ENCODE assay signal across 21 cellular contexts in genomic region chr7:111919690-111920179, GRCh38.
A peak's percentile ranks its signal among the peaks of the same experiment; 100 is the strongest.
DNase-seq lines count a peak whose midpoint lies in the region; ATAC-seq, FAIRE-seq and TF ChIP-seq lines count a peak whose summit lies in the region.
"Had no signal": no experiment of that assay in that cellular context is flagged by ENCODE, and none has a peak within 500 bp of the region (broad histone marks: within the 10 kb centered on the region; RNA-seq: fewer than 3 reads in every experiment).

No MANE protein-coding gene starts in this region.

- no peak overlapping the region for H3K27ac ChIP-seq in HCT116 (ENCODE audit: low read depth, low read length)
- H3K27ac ChIP-seq: body of pancreas, KMS-11, RWPE1, uterus had no signal

- CTCF ChIA-PET in HCT116 (lab: Charles Lee), result no interaction called here
- CTCF ChIA-PET in activated CD8-positive, alpha-beta T cell treated with anti-CD3 and anti-CD28 coated beads, Interleukin-2, amount 10 ng/mL, durations not matched to agents 7 days and 5 days (lab: Charles Lee), result no interaction called here

- H3K79me2 ChIP-seq in HCT116 (ENCODE audit: insufficient read depth, low read length), result no peaks in the 10 kb centered on the region

- TF ChIP-seq POLR2A in HCT116 (IDR thresholded peaks at IDR 0.05; ENCODE audit: borderline replicate concordance, extremely low read depth, insufficient read depth, insufficient read length), result no peak

- no peak for FAIRE-seq in HTR-8/SVneo (lab: Jason Lieb, UNC)

- H3K4me3 ChIP-seq in HCT116 (replicated peaks in 1 of 2; ENCODE audit: low read depth in 1 of 2, low read length in 2 of 2) (no peak overlapping the region), fibroblast of mammary gland (ENCODE audit: control insufficient read depth, low read depth, low read length) (no peak overlapping the region)
- H3K4me3 ChIP-seq: body of pancreas, uterus had no signal

- H2AFZ ChIP-seq in HCT116 (ENCODE audit: low read depth, low read length, poor library complexity, severe bottlenecking), result no peak overlapping the region

- no peaks in the 10 kb centered on the region for H3K4me1 Mint-ChIP-seq in activated CD8-positive, alpha-beta T cell treated with anti-CD3 and anti-CD28 coated beads, Interleukin-2, amount 10 ng/mL, durations not matched to agents 7 days and 5 days (ENCODE audit: low read depth)
- H3K4me1 Mint-ChIP-seq: activated CD4-positive, alpha-beta T cell treated with anti-CD3 and anti-CD28 coated beads, Interleukin-2, amount 10 ng/mL, durations not matched to agents 7 days and 5 days; endodermal cell had no signal

- H3K9me2 ChIP-seq in HCT116 (ENCODE audit: insufficient read depth), result no peaks in the 10 kb centered on the region

- RAD21 ChIA-PET in HCT116 (lab: Charles Lee; ENCODE audit: low non-redundant PET in 1 of 2, low total read pairs in 2 of 2, uncharacterized antibody in 2 of 2, unreplicated experiment in 2 of 2), result no interaction called here

- POLR2A ChIA-PET in HCT116 (lab: Charles Lee), result no interaction called here
- POLR2A ChIA-PET in activated CD8-positive, alpha-beta T cell treated with anti-CD3 and anti-CD28 coated beads, Interleukin-2, amount 10 ng/mL, durations not matched to agents 7 days and 5 days (lab: Charles Lee), result no interaction called here

- no peak for TF ChIP-seq CTCF in HCT116 (IDR thresholded peaks at IDR 0.05 in 2 of 3, conservative IDR thresholded peaks at IDR 0.05 in 1 of 3; ENCODE audit: borderline replicate concordance in 1 of 3, insufficient read depth in 1 of 3, low read depth in 2 of 3, low read length in 2 of 3)
- TF ChIP-seq CTCF in fibroblast of mammary gland (conservative IDR thresholded peaks at IDR 0.05; ENCODE audit: control insufficient read depth, insufficient read depth, low read depth, low read length), result no peak

- intact Hi-C loops in HCT116 (cut with micrococcal nuclease) (loop anchor here (10.0 kb wide), 1 partner anchor 495 kb away; no protein-coding TSS in a partner anchor), posterior vena cava (cut with DNase I) (no loop called here)

- H3K27me3 Mint-ChIP-seq in activated CD8-positive, alpha-beta T cell treated with anti-CD3 and anti-CD28 coated beads, Interleukin-2, amount 10 ng/mL, durations not matched to agents 7 days and 5 days (ENCODE audit: low read depth), result no peaks in the 10 kb centered on the region

- in situ Hi-C loops in SK-MEL-5 (cut with HindIII; ENCODE audit: low pct_unique_long_range_greater_than_20kb, low sequenced_read_pairs), result no loop called here

- no peaks in the 10 kb centered on the region for H3K36me3 Mint-ChIP-seq in activated CD8-positive, alpha-beta T cell treated with anti-CD3 and anti-CD28 coated beads, Interleukin-2, amount 10 ng/mL, durations not matched to agents 7 days and 5 days (ENCODE audit: low read depth)
- H3K36me3 Mint-ChIP-seq: CD8-positive, alpha-beta T cell; natural killer cell treated with Interleukin-12 subunit alpha and Interleukin-12 subunit beta and Interleukin-15 and Interleukin-18, amount 100 ng/mL, for 72 hours had no signal

- peak; percentile 43 for DNase-seq in HCT116 (ENCODE audit: low read depth, low spot score)
- peak; percentile 55 for DNase-seq in SK-MEL-5 (ENCODE audit: low read depth, low spot score)
- peak; percentile 72 for DNase-seq in fibroblast of mammary gland (ENCODE audit: low read depth)
- peak; percentile 13 for DNase-seq in smooth muscle cell of the brain vasculature (ENCODE audit: low read depth, low spot score)
- DNase-seq in posterior vena cava (ENCODE audit: low spot score), result no peak
- DNase-seq in HTR-8/SVneo (ENCODE audit: insufficient read length, low spot score), result no peak
- no peak for DNase-seq in activated CD8-positive, alpha-beta T cell treated with anti-CD3 and anti-CD28 coated beads, Interleukin-2, amount 10 ng/mL, durations not matched to agents 7 days and 5 days
- DNase-seq: activated CD4-positive, alpha-beta T cell treated with anti-CD3 and anti-CD28 coated beads, Interleukin-2, amount 10 ng/mL, durations not matched to agents 7 days and 5 days; activated T-cell treated with anti-CD3 and anti-CD28 coated beads, Interleukin-2, amount 50 U/mL, for 72 hours; body of pancreas; CD8-positive, alpha-beta T cell; endodermal cell; GF-D8; NCI-H2029; NCI-H524 treated with DMSO at 0.1 percent for 48 hours; right cardiac atrium; stimulated activated naive CD4-positive, alpha-beta T cell treated with Interleukin-2 at 50 U/mL for 16 hours; uterus had no signal

- no peak overlapping the region for H3K27ac Mint-ChIP-seq in activated CD8-positive, alpha-beta T cell treated with anti-CD3 and anti-CD28 coated beads, Interleukin-2, amount 10 ng/mL, durations not matched to agents 7 days and 5 days
- H3K27ac Mint-ChIP-seq: activated CD4-positive, alpha-beta T cell treated with anti-CD3 and anti-CD28 coated beads, Interleukin-2, amount 10 ng/mL, durations not matched to agents 7 days and 5 days; activated T-cell treated with anti-CD3 and anti-CD28 coated beads, Interleukin-2, amount 50 U/mL, for 72 hours; CD8-positive, alpha-beta T cell; endodermal cell; natural killer cell treated with Interleukin-12 subunit alpha and Interleukin-12 subunit beta and Interleukin-15 and Interleukin-18, amount 100 ng/mL, for 72 hours had no signal

- BruUV-seq in HCT116 (replicated peaks; lab: Mats Ljungman, UMichigan), result no TSS peak

- H3K4me3 Mint-ChIP-seq in activated CD8-positive, alpha-beta T cell treated with anti-CD3 and anti-CD28 coated beads, Interleukin-2, amount 10 ng/mL, durations not matched to agents 7 days and 5 days, result no peak overlapping the region
- H3K4me3 Mint-ChIP-seq: activated CD4-positive, alpha-beta T cell treated with anti-CD3 and anti-CD28 coated beads, Interleukin-2, amount 10 ng/mL, durations not matched to agents 7 days and 5 days; activated T-cell treated with anti-CD3 and anti-CD28 coated beads, Interleukin-2, amount 50 U/mL, for 72 hours; CD8-positive, alpha-beta T cell; endodermal cell; natural killer cell treated with Interleukin-12 subunit alpha and Interleukin-12 subunit beta and Interleukin-15 and Interleukin-18, amount 100 ng/mL, for 72 hours had no signal

- ATAC-seq in HCT116, result peak; percentile 82
- no peak for ATAC-seq in activated CD8-positive, alpha-beta T cell treated with anti-CD3 and anti-CD28 coated beads, Interleukin-2, amount 10 ng/mL, durations not matched to agents 7 days and 5 days
- ATAC-seq: activated T-cell treated with anti-CD3 and anti-CD28 coated beads, Interleukin-2, amount 50 U/mL, for 72 hours; body of pancreas; CD8-positive, alpha-beta T cell; natural killer cell treated with Interleukin-12 subunit alpha and Interleukin-12 subunit beta and Interleukin-15 and Interleukin-18, amount 100 ng/mL, for 72 hours; right cardiac atrium had no signal

- TF ChIP-seq RAD21 in HCT116 (IDR thresholded peaks at IDR 0.05; ENCODE audit: low read depth), result 0 out of 2 replicates have a peak, but pooled peaks have one; percentile 5

- H3K9ac ChIP-seq in HCT116 (ENCODE audit: low read length), result no peak overlapping the region
- H3K9ac ChIP-seq: KMS-11 had no signal

- H3K27me3 ChIP-seq in HCT116 (ENCODE audit: insufficient read depth, low read length), result peaks cover 20% of the 10 kb centered on the region
- H3K27me3 ChIP-seq: body of pancreas, uterus had no signal

- H3K9me3 ChIP-seq in HCT116 (ENCODE audit: control insufficient read depth in 1 of 2, insufficient read depth in 1 of 2, low read depth in 1 of 2, low read length in 2 of 2), result no peaks in the 10 kb centered on the region
- H3K9me3 ChIP-seq: body of pancreas, uterus had no signal

- no peaks in the 10 kb centered on the region for H3K9me3 Mint-ChIP-seq in activated CD8-positive, alpha-beta T cell treated with anti-CD3 and anti-CD28 coated beads, Interleukin-2, amount 10 ng/mL, durations not matched to agents 7 days and 5 days (ENCODE audit: insufficient read depth)
- H3K9me3 Mint-ChIP-seq: activated CD4-positive, alpha-beta T cell treated with anti-CD3 and anti-CD28 coated beads, Interleukin-2, amount 10 ng/mL, durations not matched to agents 7 days and 5 days; activated T-cell treated with anti-CD3 and anti-CD28 coated beads, Interleukin-2, amount 50 U/mL, for 72 hours; CD8-positive, alpha-beta T cell; endodermal cell had no signal

- no peaks in the 10 kb centered on the region for H4K20me1 ChIP-seq in HCT116 (ENCODE audit: insufficient read depth)

- peak overlapping the region; percentile 8; the same call in 1 of the 2 replicates for H3K4me2 ChIP-seq in HCT116 (ENCODE audit: low read length)
- H3K4me2 ChIP-seq: KMS-11 had no signal

- H3K4me1 ChIP-seq in HCT116 (ENCODE audit: control insufficient read depth in 1 of 2, insufficient read depth in 2 of 2, low read length in 2 of 2), result peaks cover 0 to 11% of the 10 kb centered on the region in 2 experiments; a peak in 1 of 4 replicates
- H3K4me1 ChIP-seq: body of pancreas, uterus had no signal

- no peaks in the 10 kb centered on the region for H3K36me3 ChIP-seq in HCT116 (ENCODE audit: control insufficient read depth in 1 of 2, insufficient read depth in 2 of 2, low read length in 2 of 2)
- H3K36me3 ChIP-seq: uterus had no signal

TF ChIP-seq in HCT116, 20 proteins besides CTCF, POLR2A, EP300 and RAD21 (continues in another document):
- no peak for TF ChIP-seq CEBPB (IDR thresholded peaks at IDR 0.05; ENCODE audit: low read depth)
- TF ChIP-seq SRF (IDR thresholded peaks at IDR 0.05; ENCODE audit: low read depth), result peak; percentile 36; the same call in 1 of the 2 replicates
- TF ChIP-seq JUND (IDR thresholded peaks at IDR 0.05), result peak; percentile 67
- TF ChIP-seq EZH2phosphoT487 (IDR thresholded peaks at IDR 0.05; ENCODE audit: borderline replicate concordance), result no peak
- peak; percentile 35; the same call in 1 of the 2 replicates for TF ChIP-seq CBX3 (IDR thresholded peaks at IDR 0.05; ENCODE audit: low read depth)
- no peak for TF ChIP-seq POLR2AphosphoS5 (IDR thresholded peaks at IDR 0.05; ENCODE audit: low read depth, low read length)
- TF ChIP-seq SIN3A (IDR thresholded peaks at IDR 0.05; ENCODE audit: low read depth), result peak; percentile 67
- TF ChIP-seq SP1 (IDR thresholded peaks at IDR 0.05; ENCODE audit: low read depth), result peak; percentile 42; the same call in 1 of the 2 replicates
- peak; percentile 46 for TF ChIP-seq FOSL1 (IDR thresholded peaks at IDR 0.05; ENCODE audit: low read depth)
- TF ChIP-seq TCF7L2 (IDR thresholded peaks at IDR 0.05; ENCODE audit: borderline replicate concordance, extremely low read depth, insufficient read depth, insufficient read length), result peak; percentile 79

Comparison
In these comparisons a context has a peak if more than half of its experiments do, and no peak if none do; other contexts are left out.
1. DNase-seq: peak in HCT116 (single experiment), SK-MEL-5 (single experiment), fibroblast of mammary gland (single experiment) and smooth muscle cell of the brain vasculature (single experiment); none in posterior vena cava (single experiment), HTR-8/SVneo (single experiment) and activated CD8-positive, alpha-beta T cell treated with anti-CD3 and anti-CD28 coated beads, Interleukin-2, amount 10 ng/mL, durations not matched to agents 7 days and 5 days (single experiment).